8 cellular contexts compared by ENCODE assay signal in genomic region chr12:94263011-94263786, GRCh38.
DNase-seq lines count a peak whose midpoint lies in the region; ATAC-seq lines count a peak whose summit lies in the region.

No MANE protein-coding gene starts in this region.

- DNase-seq in EH (ENCODE audit: low read depth) = peak; percentile 20
- peak; percentile 27 for DNase-seq in SKM-1 (lab: John Stamatoyannopoulos, UW; ENCODE audit: unreplicated experiment)
- DNase-seq in activated naive CD8-positive, alpha-beta T cell treated with anti-CD3 and anti-CD28 coated beads for 36 hours = peak; percentile 72
- DNase-seq in medulla oblongata (ENCODE audit: extremely low spot score) = peak; percentile 46
- peak; percentile 58 to 63 for DNase-seq in stimulated activated CD8-positive, alpha-beta memory T cell treated with anti-CD3 and anti-CD28 coated beads, Interleukin-7, amount 100 ng/mL, for 4 hours (ENCODE audit: low read depth in 2 of 2)
- no peak for DNase-seq in DMS 273 treated with DMSO at 0.1 percent for 48 hours (lab: John Stamatoyannopoulos, UW)
- no peak for DNase-seq in GM19240 (ENCODE audit: insufficient read length, low spot score)

- H3K4me3 Mint-ChIP-seq in activated naive CD8-positive, alpha-beta T cell treated with anti-CD3 and anti-CD28 coated beads for 36 hours = peak overlapping the region; percentile 87

- peak; percentile 38 for ATAC-seq in HG02642 (IDR thresholded peaks at IDR 0.05; ENCODE audit: poor library complexity, unreplicated experiment)

- peaks cover 30% of the 10 kb centered on the region for H3K36me3 Mint-ChIP-seq in activated naive CD8-positive, alpha-beta T cell treated with anti-CD3 and anti-CD28 coated beads for 36 hours

- no peaks in the 10 kb centered on the region for H3K9me3 Mint-ChIP-seq in activated naive CD8-positive, alpha-beta T cell treated with anti-CD3 and anti-CD28 coated beads for 36 hours

- H3K27ac Mint-ChIP-seq in activated naive CD8-positive, alpha-beta T cell treated with anti-CD3 and anti-CD28 coated beads for 36 hours = peak overlapping the region; percentile 99

- no peaks in the 10 kb centered on the region for H3K27me3 Mint-ChIP-seq in activated naive CD8-positive, alpha-beta T cell treated with anti-CD3 and anti-CD28 coated beads for 36 hours

- H3K4me1 Mint-ChIP-seq in activated naive CD8-positive, alpha-beta T cell treated with anti-CD3 and anti-CD28 coated beads for 36 hours = peaks cover 43% of the 10 kb centered on the region

Comparison
In these comparisons a context has a peak if more than half of its experiments do, and no peak if none do; other contexts are left out.
1. DNase-seq: peak in EH (single experiment), SKM-1 (single experiment), activated naive CD8-positive, alpha-beta T cell treated with anti-CD3 and anti-CD28 coated beads for 36 hours (single experiment), medulla oblongata (single experiment) and stimulated activated CD8-positive, alpha-beta memory T cell treated with anti-CD3 and anti-CD28 coated beads, Interleukin-7, amount 100 ng/mL, for 4 hours (2 of 2); none in DMS 273 treated with DMSO at 0.1 percent for 48 hours (single experiment) and GM19240 (single experiment).